ENCODE assay signal across 8 cellular contexts in genomic region chr10:61904711-61905445, GRCh38. TPM values are rescaled to one million over a fixed set of nuclear protein-coding genes. Genes with fewer than 3 reads are reported as not detected.
DNase-seq lines count a peak whose midpoint lies in the region; ATAC-seq, FAIRE-seq and TF ChIP-seq lines count a peak whose summit lies in the region.

No MANE protein-coding gene starts in this region.

- peak; percentile 57 for FAIRE-seq in GM12892 (lab: Jason Lieb, UNC)

- no peak for TF ChIP-seq POLR2A in GM12892 (IDR thresholded peaks at IDR 0.05; ENCODE audit: low read depth, low read length)

- H3K4me3 ChIP-seq in AG04450 (ENCODE audit: low read depth, low read length), result peak overlapping the region; percentile 82
- peak overlapping the region; percentile 92 for H3K4me3 ChIP-seq in fibroblast of villous mesenchyme (ENCODE audit: low read depth, low read length)

- CTCF ChIA-PET in AG04450 (lab: Charles Lee), result interaction anchor here (0.7 to 2.2 kb wide), 4 partner anchors 8 to 1475 kb away, joined by 3 to 7 read pairs (median 3); no protein-coding TSS in a partner anchor

- DNase-seq in AG04450 (ENCODE audit: low read depth, low spot score) (no peak), GM12892 (ENCODE audit: insufficient read length) (no peak), NCI-H1694 treated with DMSO at 0.1 percent for 48 hours (lab: John Stamatoyannopoulos, UW) (peak; percentile 12), activated T-cell treated with anti-CD3 and anti-CD28 coated beads for 48 hours (ENCODE audit: low read depth) (peak; percentile 37), fibroblast of villous mesenchyme (ENCODE audit: low read depth) (peak; percentile 71), putamen (ENCODE audit: low spot score) (peak; percentile 49)

- POLR2A ChIA-PET in AG04450 (lab: Yijun Ruan, JAX), result interaction anchor here (0.6 to 0.7 kb wide), 2 partner anchors 35 to 550 kb away, joined by 3 to 7 read pairs; no protein-coding TSS in a partner anchor

- H3K27ac ChIP-seq in AG04450 (ENCODE audit: low read depth, low read length), result no peak overlapping the region

- H3K9me3 ChIP-seq in AG04450 (ENCODE audit: control insufficient read depth, insufficient read depth, low read length), result peaks cover 2% of the 10 kb centered on the region; the same call in 1 of the 2 replicates

- TF ChIP-seq CTCF in AG04450 (IDR thresholded peaks at IDR 0.05; ENCODE audit: low read depth, low read length), result peak; percentile 44
- TF ChIP-seq CTCF in fibroblast of villous mesenchyme (IDR thresholded peaks at IDR 0.05; ENCODE audit: insufficient read depth, low read depth, low read length), result peak; percentile 29

- H3K27me3 ChIP-seq in AG04450 (ENCODE audit: control insufficient read depth, insufficient read depth, low read length), result no peaks in the 10 kb centered on the region

- ATAC-seq in HG02763 (IDR thresholded peaks at IDR 0.05; ENCODE audit: unreplicated experiment), result peak; percentile 36
- no peak for ATAC-seq in HG03039 (IDR thresholded peaks at IDR 0.05; ENCODE audit: unreplicated experiment)

RNA-seq across cellular contexts. Expression of gene ARID5B, which starts 3.4 kb away (rescaled TPM):
- polyA plus RNA-seq in AG04450 (2011; rRNA removed), result 132 and 137 TPM in 2 replicates
- 407 and 416 TPM in 2 replicates for polyA minus RNA-seq in AG04450 (2011; rRNA and poly(A)+ RNA removed)
- polyA plus RNA-seq in GM12892 (2012; ENCODE audit: missing spikeins), result 15.3 TPM
- total RNA-seq in fibroblast of villous mesenchyme, result 126 and 162 TPM in 2 replicates

Comparison
In these comparisons a context has a peak if more than half of its experiments do, and no peak if none do; other contexts are left out.
1. DNase-seq: peak in NCI-H1694 treated with DMSO at 0.1 percent for 48 hours (single experiment), activated T-cell treated with anti-CD3 and anti-CD28 coated beads for 48 hours (single experiment), fibroblast of villous mesenchyme (single experiment) and putamen (single experiment); none in AG04450 (single experiment) and GM12892 (single experiment).